9 cellular contexts compared by ENCODE assay signal in genomic region chr22:22935546-22936157, GRCh38. TPM values are rescaled to one million over a fixed set of nuclear protein-coding genes. Genes with fewer than 3 reads are reported as not detected.
DNase-seq lines count a peak whose midpoint lies in the region; ATAC-seq, FAIRE-seq and TF ChIP-seq lines count a peak whose summit lies in the region.
"Had no signal": no experiment of that assay in that cellular context is flagged by ENCODE, and none has a peak within 500 bp of the region (broad histone marks: within the 10 kb centered on the region; RNA-seq: fewer than 3 reads in every experiment).

No MANE protein-coding gene starts in this region.

- H3K4me3 ChIP-seq in HepG2 (replicated peaks in 1 of 3; ENCODE audit: insufficient read depth in 1 of 3, low read depth in 2 of 3, low read length in 3 of 3), result no peak overlapping the region

- no peak overlapping the region for H3K4me2 ChIP-seq in HepG2 (ENCODE audit: low read depth, low read length)

- intact Hi-C loops in HepG2 (cut with micrococcal nuclease; ENCODE audit: unreplicated experiment), result no loop called here

- in situ Hi-C loops in HepG2 (cut with HindIII; ENCODE audit: extremely low pct_ligation_motif_present, low pct_unique_long_range_greater_than_20kb), result no loop called here

- no peak for FAIRE-seq in HepG2 (lab: Jason Lieb, UNC)

- ATAC-seq in GM18508 (IDR thresholded peaks at IDR 0.05; ENCODE audit: insufficient read depth, unreplicated experiment) (peak; percentile 79), GM21528 (IDR thresholded peaks at IDR 0.05; ENCODE audit: low FRiP score, unreplicated experiment) (peak; percentile 78), HG03520 (IDR thresholded peaks at IDR 0.05; ENCODE audit: unreplicated experiment) (peak; percentile 79), HepG2 (no peak)

- H3K27ac ChIP-seq in HepG2 (ENCODE audit: extremely low read length, insufficient read depth, low read length), result no peak overlapping the region

- CTCF ChIA-PET in HepG2 (lab: Yijun Ruan, JAX; ENCODE audit: low intra/inter-chr PET ratio, low total read pairs), result no interaction called here

- 50% methylated on average over 2 of the region's 4 CpGs for WGBS in HepG2 (ENCODE audit: low lambda C conversion rate)

- no peak for TF ChIP-seq POLR2A in HepG2 (IDR thresholded peaks at IDR 0.05; ENCODE audit: insufficient read depth in 1 of 2, low read depth in 2 of 2, low read length in 2 of 2)

- H2AFZ ChIP-seq in HepG2 (ENCODE audit: low read length), result no peak overlapping the region

- H3K27me3 ChIP-seq in HepG2 (ENCODE audit: control insufficient read depth in 1 of 2, insufficient read depth in 2 of 2, low read length in 2 of 2), result peaks cover 1 to 33% of the 10 kb centered on the region in 2 experiments; a peak in 3 of 5 replicates

- H3K9me3 ChIP-seq in HepG2 (ENCODE audit: low read length), result no peaks in the 10 kb centered on the region

- no peaks in the 10 kb centered on the region for H3K36me3 ChIP-seq in HepG2 (replicated peaks in 1 of 2; ENCODE audit: control insufficient read depth in 1 of 2, insufficient read depth in 2 of 2, low read length in 2 of 2)

- no peak for TF ChIP-seq EP300 in HepG2 (IDR thresholded peaks at IDR 0.05; ENCODE audit: low read depth in 2 of 2, low read length in 2 of 2)
- no peak for TF ChIP-seq EP300 in HepG2 (CRISPR knock-in tag; IDR thresholded peaks at IDR 0.05; ENCODE audit: borderline replicate concordance)

- H3K4me1 ChIP-seq in HepG2 (ENCODE audit: insufficient read depth, low read length), result peaks cover 17% of the 10 kb centered on the region

- DNase-seq in HepG2 (ENCODE audit: low spot score), result no peak
- no peak for DNase-seq in COLO829 (ENCODE audit: low spot score)
- DNase-seq in cerebellum (ENCODE audit: low spot score), result no peak
- DNase-seq in effector CD4-positive, alpha-beta T cell, result no peak
- no peak for DNase-seq in NCI-H510A (lab: John Stamatoyannopoulos, UW)
- DNase-seq: IMR-90 had no signal

- POLR2A ChIA-PET in HepG2 (lab: Yijun Ruan, JAX), result no interaction called here

- no peaks in the 10 kb centered on the region for H4K20me1 ChIP-seq in HepG2 (ENCODE audit: insufficient read depth, low read length)

- no peaks in the 10 kb centered on the region for H3K79me2 ChIP-seq in HepG2 (ENCODE audit: insufficient read depth, low read length)

- no peak for TF ChIP-seq CTCF in HepG2 (CRISPR knock-in tag; IDR thresholded peaks at IDR 0.05)

- no peak for TF ChIP-seq RAD21 in HepG2 (CRISPR knock-in tag; IDR thresholded peaks at IDR 0.05)

- no peak overlapping the region for H3K9ac ChIP-seq in HepG2 (ENCODE audit: insufficient read depth, low read depth, low read length)

- BruUV-seq in HepG2 (replicated peaks; lab: Mats Ljungman, UMichigan), result no TSS peak

TF ChIP-seq in HepG2, 621 proteins besides CTCF, POLR2A, EP300 and RAD21:
- TF ChIP-seq FOXP4 (CRISPR knock-in tag; IDR thresholded peaks at IDR 0.05), result no peak
- peak; percentile 33; the same call in 1 of the 2 replicates for TF ChIP-seq PATZ1 (CRISPR knock-in tag; IDR thresholded peaks at IDR 0.05)

RNA-seq across cellular contexts. Expression of gene IGLL5, which starts 48.0 kb away (rescaled TPM):
- total RNA-seq in HepG2 (2016; rRNA removed; fragmentation: Illumina TruSeq; extraction: Trizol), result not detected in 2 replicates
- total RNA-seq in HepG2 (2016; cell fraction: cytosol; rRNA removed; fragmentation: Illumina TruSeq; extraction: Trizol; ENCODE audit: low read depth), result not detected in 2 replicates
- not detected in 2 replicates for total RNA-seq in HepG2 (2016; cell fraction: insoluble cytoplasmic fraction; rRNA removed; fragmentation: Illumina TruSeq; extraction: Trizol)
- total RNA-seq in HepG2 (2016; cell fraction: membrane; rRNA removed; fragmentation: Illumina TruSeq; extraction: Trizol), result not detected in 2 replicates
- not detected in 2 replicates for total RNA-seq in HepG2 (2016; cell fraction: nucleus; rRNA removed; fragmentation: Illumina TruSeq; extraction: Trizol)
- polyA plus RNA-seq in HepG2 (2011; rRNA removed), result not detected in 2 replicates
- polyA plus RNA-seq in HepG2 (2011; cell fraction: cytosol; rRNA removed), result not detected in 2 replicates
- polyA plus RNA-seq in HepG2 (2011; cell fraction: nucleus; rRNA removed), result not detected in 2 replicates
- not detected in 2 replicates for polyA plus RNA-seq in HepG2 (2012)
- not detected in 2 replicates for polyA plus RNA-seq in HepG2 (2016; cell fraction: cytosol; fragmentation: Illumina TruSeq; extraction: Trizol; ENCODE audit: low read depth)
- polyA plus RNA-seq in HepG2 (2016; cell fraction: insoluble cytoplasmic fraction; fragmentation: Illumina TruSeq; extraction: Trizol; ENCODE audit: low read depth), result not detected in 2 replicates
- not detected in 2 replicates for polyA plus RNA-seq in HepG2 (2016; cell fraction: membrane; fragmentation: Illumina TruSeq; extraction: Trizol; ENCODE audit: low read depth)
- polyA plus RNA-seq in HepG2 (2016; cell fraction: nucleus; fragmentation: Illumina TruSeq; extraction: Trizol; ENCODE audit: insufficient read depth, low read depth), result not detected in 2 replicates
- polyA minus RNA-seq in HepG2 (2011; rRNA and poly(A)+ RNA removed; ENCODE audit: low replicate concordance), result not detected in 2 replicates
- polyA minus RNA-seq in HepG2 (2011; cell fraction: cytosol; rRNA and poly(A)+ RNA removed), result not detected in 2 replicates
- polyA minus RNA-seq in HepG2 (2011; cell fraction: nucleus; rRNA and poly(A)+ RNA removed), result not detected in 2 replicates
- total RNA-seq in cerebellum, result not detected
- total RNA-seq: IMR-90 had no signal
- polyA plus RNA-seq: IMR-90 had no signal
